Comparison of ENCODE assay signal across 19 cellular contexts in the genomic region with DNA sequence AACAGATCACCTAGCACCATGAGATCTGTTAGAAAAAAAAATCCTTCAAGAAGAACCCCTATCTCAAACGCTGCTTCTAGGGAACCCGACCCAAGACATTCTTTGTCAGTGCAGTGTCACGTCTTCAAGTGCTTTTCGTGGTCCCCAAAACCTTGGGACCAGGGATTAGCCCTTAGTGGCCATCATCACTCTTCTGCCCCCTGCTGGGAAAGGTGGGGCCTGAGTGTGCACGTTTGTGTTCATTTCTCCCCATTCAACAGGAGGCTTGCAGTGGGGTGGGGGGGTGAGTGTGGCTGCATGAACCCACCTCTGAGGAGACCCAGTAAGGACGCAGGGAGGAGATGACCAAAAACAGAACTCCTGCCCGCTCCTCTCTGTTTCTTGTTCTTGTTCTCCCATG. TPM values are rescaled to one million over a fixed set of nuclear protein-coding genes. Genes with fewer than 3 reads are reported as not detected.
DNase-seq lines count a peak whose midpoint lies in the region; ATAC-seq, FAIRE-seq and TF ChIP-seq lines count a peak whose summit lies in the region.
"Had no signal": no experiment of that assay in that cellular context is flagged by ENCODE, and none has a peak within 500 bp of the region (broad histone marks: within the 10 kb centered on the region; RNA-seq: fewer than 3 reads in every experiment).

No MANE protein-coding gene starts in this region.

- in situ Hi-C loops in HepG2 (cut with HindIII; ENCODE audit: extremely low pct_ligation_motif_present, low pct_unique_long_range_greater_than_20kb) (no loop called here), GM23248 (cut with MboI) (no loop called here)

- H3K4me1 ChIP-seq in HepG2 (ENCODE audit: insufficient read depth, low read length) = peaks cover 9% of the 10 kb centered on the region
- no peaks in the 10 kb centered on the region for H3K4me1 ChIP-seq in right lobe of liver
- no peaks in the 10 kb centered on the region for H3K4me1 ChIP-seq in Loucy (ENCODE audit: insufficient read depth, low read length, poor library complexity, severe bottlenecking)
- peaks cover 0 to 15% (median 8%) of the 10 kb centered on the region in 4 donors for H3K4me1 ChIP-seq in tibial artery
- no peaks in the 10 kb centered on the region for H3K4me1 ChIP-seq in GM23248 (ENCODE audit: insufficient read depth)
- H3K4me1 ChIP-seq: upper lobe of left lung had no signal

- H3K27ac Mint-ChIP-seq in T-helper 17 cell = no peak overlapping the region
- H3K27ac Mint-ChIP-seq: activated naive CD4-positive, alpha-beta T cell treated with anti-CD3 and anti-CD28 coated beads, Interleukin-2, amount 50 U/mL, for 72 hours; IgD-negative memory B cell; nephron progenitor cell had no signal

- no peaks in the 10 kb centered on the region for H3K36me3 ChIP-seq in HepG2 (replicated peaks in 1 of 2; ENCODE audit: control insufficient read depth in 1 of 2, insufficient read depth in 2 of 2, low read length in 2 of 2)
- no peaks in the 10 kb centered on the region for H3K36me3 ChIP-seq in right lobe of liver
- H3K36me3 ChIP-seq in Loucy (ENCODE audit: insufficient read depth, low read length) = no peaks in the 10 kb centered on the region
- H3K36me3 ChIP-seq in tibial artery = no peaks in the 10 kb centered on the region
- H3K36me3 ChIP-seq in GM23248 (ENCODE audit: low read depth) = no peaks in the 10 kb centered on the region
- H3K36me3 ChIP-seq: upper lobe of left lung had no signal

- no peak overlapping the region for H3K9ac ChIP-seq in HepG2 (ENCODE audit: insufficient read depth, low read depth, low read length)
- no peak overlapping the region for H3K9ac ChIP-seq in Loucy (ENCODE audit: low read depth, low read length, poor library complexity, severe bottlenecking)
- no peak overlapping the region for H3K9ac ChIP-seq in GM23248

- no peak for TF ChIP-seq RAD21 in HepG2 (CRISPR knock-in tag; IDR thresholded peaks at IDR 0.05)

- intact Hi-C loops in HepG2 (cut with micrococcal nuclease; ENCODE audit: unreplicated experiment) = no loop called here
- intact Hi-C loops in right lobe of liver (cut with DNase I) = no loop called here
- intact Hi-C loops in tibial artery (cut with DNase I; ENCODE audit: low total_unique reads) = no loop called here

- H3K4me3 ChIP-seq in HepG2 (replicated peaks in 1 of 3; ENCODE audit: insufficient read depth in 1 of 3, low read depth in 2 of 3, low read length in 3 of 3) (no peak overlapping the region), right lobe of liver (no peak overlapping the region), Loucy (ENCODE audit: low read length, poor library complexity, severe bottlenecking) (no peak overlapping the region), cardiac fibroblast (replicated peaks in 1 of 2; ENCODE audit: low read depth in 2 of 2, low read length in 2 of 2) (no peak overlapping the region), tibial artery (no peak overlapping the region), GM23248 (no peak overlapping the region)
- H3K4me3 ChIP-seq: upper lobe of left lung had no signal

- TF ChIP-seq CTCF in HepG2 (CRISPR knock-in tag; IDR thresholded peaks at IDR 0.05) (peak; percentile 46), right lobe of liver (IDR thresholded peaks at IDR 0.05) (no peak), Loucy (conservative IDR thresholded peaks at IDR 0.05; ENCODE audit: low read length) (peak; percentile 34), cardiac fibroblast (IDR thresholded peaks at IDR 0.05; ENCODE audit: low read depth, low read length) (peak; percentile 42), tibial artery (IDR thresholded peaks at IDR 0.05) (no peak)

- peaks cover 5% of the 10 kb centered on the region for H3K36me3 Mint-ChIP-seq in T-helper 17 cell (ENCODE audit: low read depth)
- H3K36me3 Mint-ChIP-seq: activated naive CD4-positive, alpha-beta T cell treated with anti-CD3 and anti-CD28 coated beads, Interleukin-2, amount 50 U/mL, for 72 hours; IgD-negative memory B cell had no signal

- H3K79me2 ChIP-seq in HepG2 (ENCODE audit: insufficient read depth, low read length) (no peaks in the 10 kb centered on the region), Loucy (ENCODE audit: insufficient read depth, low read length) (no peaks in the 10 kb centered on the region), GM23248 (ENCODE audit: insufficient read depth) (no peaks in the 10 kb centered on the region)

- peaks cover 6% of the 10 kb centered on the region for H3K4me1 Mint-ChIP-seq in T-helper 17 cell
- H3K4me1 Mint-ChIP-seq: central memory CD8-positive, alpha-beta T cell; IgD-negative memory B cell; nephron progenitor cell had no signal

- TF ChIP-seq POLR2A in HepG2 (IDR thresholded peaks at IDR 0.05; ENCODE audit: insufficient read depth in 1 of 2, low read depth in 2 of 2, low read length in 2 of 2) (no peak), right lobe of liver (IDR thresholded peaks at IDR 0.05) (no peak)

- TF ChIP-seq EP300 in HepG2 (IDR thresholded peaks at IDR 0.05; ENCODE audit: low read depth in 2 of 2, low read length in 2 of 2) (no peak), HepG2 (CRISPR knock-in tag; IDR thresholded peaks at IDR 0.05; ENCODE audit: borderline replicate concordance) (no peak)

- H3K4me2 ChIP-seq in HepG2 (ENCODE audit: low read depth, low read length) = no peak overlapping the region
- H3K4me2 ChIP-seq in Loucy (ENCODE audit: low read depth, low read length, poor library complexity, severe bottlenecking) = no peak overlapping the region
- H3K4me2 ChIP-seq in GM23248 (ENCODE audit: unreplicated experiment) = no peak overlapping the region

- no peaks in the 10 kb centered on the region for H3K27me3 ChIP-seq in HepG2 (ENCODE audit: control insufficient read depth in 1 of 2, insufficient read depth in 2 of 2, low read length in 2 of 2)
- H3K27me3 ChIP-seq in right lobe of liver = no peaks in the 10 kb centered on the region
- no peaks in the 10 kb centered on the region for H3K27me3 ChIP-seq in Loucy (ENCODE audit: insufficient read depth, low read length, poor library complexity, severe bottlenecking)
- no peaks in the 10 kb centered on the region for H3K27me3 ChIP-seq in tibial artery
- no peaks in the 10 kb centered on the region for H3K27me3 ChIP-seq in GM23248 (replicated peaks; ENCODE audit: insufficient read depth)
- H3K27me3 ChIP-seq: upper lobe of left lung had no signal

- no peak for DNase-seq in HepG2 (ENCODE audit: low spot score)
- no peak for DNase-seq in right lobe of liver
- DNase-seq in cardiac fibroblast (ENCODE audit: low read depth in 2 of 2) = no peak
- no peak for DNase-seq in tibial artery
- no peak for DNase-seq in T-helper 17 cell
- DNase-seq in GM23248 = no peak
- DNase-seq in hypothalamus (lab: John Stamatoyannopoulos, UW) = no peak
- DNase-seq: activated T-cell treated with anti-CD3 and anti-CD28 coated beads for 4 hours, DMS 273 treated with DMSO at 0.1 percent for 48 hours, NCI-H1436 treated with DMSO at 0.1 percent for 48 hours, nephron progenitor cell, retina, SW 1271, upper lobe of left lung had no signal

- H3K27me3 Mint-ChIP-seq in T-helper 17 cell = peaks cover 40% of the 10 kb centered on the region
- H3K27me3 Mint-ChIP-seq: IgD-negative memory B cell had no signal

- BruUV-seq in HepG2 (replicated peaks; lab: Mats Ljungman, UMichigan) = no TSS peak

- H4K20me1 ChIP-seq in HepG2 (ENCODE audit: insufficient read depth, low read length) (no peaks in the 10 kb centered on the region), Loucy (ENCODE audit: insufficient read depth, low read length, poor library complexity, severe bottlenecking) (no peaks in the 10 kb centered on the region), GM23248 (ENCODE audit: insufficient read depth) (no peaks in the 10 kb centered on the region)

- ATAC-seq in HepG2 (no peak), right lobe of liver (no peak), T-helper 17 cell (no peak)
- ATAC-seq: activated naive CD4-positive, alpha-beta T cell treated with anti-CD3 and anti-CD28 coated beads, Interleukin-2, amount 50 U/mL, for 72 hours had no signal

- CTCF ChIA-PET in HepG2 (lab: Yijun Ruan, JAX; ENCODE audit: low intra/inter-chr PET ratio, low total read pairs) = no interaction called here

- H3K9me2 ChIP-seq in Loucy (replicated peaks; ENCODE audit: low read depth, low read length) (no peaks in the 10 kb centered on the region), GM23248 (ENCODE audit: insufficient read depth) (no peaks in the 10 kb centered on the region)

- 72% methylated on average over 7 of the region's 7 CpGs for WGBS in HepG2 (ENCODE audit: low lambda C conversion rate)
- 64% methylated on average over 5 of the region's 7 CpGs for WGBS in right lobe of liver (ENCODE audit: insufficient coverage, low coverage, low lambda C conversion rate, missing lambda C conversion rate)
- WGBS in GM23248 (ENCODE audit: low coverage in 1 of 2, low lambda C conversion rate in 2 of 2, missing lambda C conversion rate in 2 of 2), 2 experiments = 75 to 86% methylated on average over 7 of the region's 7 CpGs

- H2AFZ ChIP-seq in HepG2 (ENCODE audit: low read length) = no peak overlapping the region
- H2AFZ ChIP-seq in Loucy (ENCODE audit: low read length) = no peak overlapping the region
- H2AFZ ChIP-seq in GM23248 = no peak overlapping the region

- H3K27ac ChIP-seq in HepG2 (ENCODE audit: extremely low read length, insufficient read depth, low read length) (no peak overlapping the region), right lobe of liver (no peak overlapping the region), tibial artery (peak overlapping the region; percentile 3 to 12), GM23248 (no peak overlapping the region)
- H3K27ac ChIP-seq: upper lobe of left lung had no signal

- peak; percentile 34 for FAIRE-seq in HepG2 (lab: Jason Lieb, UNC)
- FAIRE-seq: endometrium had no signal

- no peak overlapping the region for H3K4me3 Mint-ChIP-seq in T-helper 17 cell
- H3K4me3 Mint-ChIP-seq: central memory CD8-positive, alpha-beta T cell; IgD-negative memory B cell; nephron progenitor cell had no signal

- POLR2A ChIA-PET in HepG2 (lab: Yijun Ruan, JAX) = no interaction called here

- H3F3A ChIP-seq in Loucy (ENCODE audit: low read depth) (no peaks in the 10 kb centered on the region), GM23248 (ENCODE audit: insufficient read depth) (no peaks in the 10 kb centered on the region)

- H3K9me3 ChIP-seq in HepG2 (ENCODE audit: low read length) (peaks cover 7% of the 10 kb centered on the region; the same call in 1 of the 2 replicates), right lobe of liver (no peaks in the 10 kb centered on the region), Loucy (ENCODE audit: insufficient read depth, low read depth, low read length) (no peaks in the 10 kb centered on the region), tibial artery (no peaks in the 10 kb centered on the region), T-helper 17 cell (ENCODE audit: control insufficient read depth, low read length, poor library complexity, severe bottlenecking) (no peaks in the 10 kb centered on the region), GM23248 (ENCODE audit: low read depth) (no peaks in the 10 kb centered on the region)
- H3K9me3 ChIP-seq: upper lobe of left lung had no signal

RNA-seq across cellular contexts. Expression of gene ADRA1D, which starts 15.6 kb away (rescaled TPM):
- 0.07 TPM in 1 of 2 replicates, not detected in the other for total RNA-seq in HepG2 (2016; rRNA removed; fragmentation: Illumina TruSeq; extraction: Trizol)
- not detected in 2 replicates for total RNA-seq in HepG2 (2016; cell fraction: cytosol; rRNA removed; fragmentation: Illumina TruSeq; extraction: Trizol; ENCODE audit: low read depth)
- total RNA-seq in HepG2 (2016; cell fraction: insoluble cytoplasmic fraction; rRNA removed; fragmentation: Illumina TruSeq; extraction: Trizol) = 0.17 TPM in 1 of 2 replicates, not detected in the other
- 0.09 TPM in 1 of 2 replicates, not detected in the other for total RNA-seq in HepG2 (2016; cell fraction: membrane; rRNA removed; fragmentation: Illumina TruSeq; extraction: Trizol)
- 0.13 TPM in 1 of 2 replicates, not detected in the other for total RNA-seq in HepG2 (2016; cell fraction: nucleus; rRNA removed; fragmentation: Illumina TruSeq; extraction: Trizol)
- polyA plus RNA-seq in HepG2 (2011; rRNA removed) = 0.09 and 0.13 TPM in 2 replicates
- polyA plus RNA-seq in HepG2 (2011; cell fraction: cytosol; rRNA removed) = 0.06 and 0.24 TPM in 2 replicates
- 0.26 and 0.45 TPM in 2 replicates for polyA plus RNA-seq in HepG2 (2011; cell fraction: nucleus; rRNA removed)
- polyA plus RNA-seq in HepG2 (2012) = 0.24 TPM in 1 of 2 replicates, not detected in the other
- polyA plus RNA-seq in HepG2 (2016; cell fraction: cytosol; fragmentation: Illumina TruSeq; extraction: Trizol; ENCODE audit: low read depth) = 0.03 TPM in 1 of 2 replicates, not detected in the other
- 0.19 TPM in 1 of 2 replicates, not detected in the other for polyA plus RNA-seq in HepG2 (2016; cell fraction: insoluble cytoplasmic fraction; fragmentation: Illumina TruSeq; extraction: Trizol; ENCODE audit: low read depth)
- 0.07 TPM in 1 of 2 replicates, not detected in the other for polyA plus RNA-seq in HepG2 (2016; cell fraction: membrane; fragmentation: Illumina TruSeq; extraction: Trizol; ENCODE audit: low read depth)
- 0.33 and 0.37 TPM in 2 replicates for polyA plus RNA-seq in HepG2 (2016; cell fraction: nucleus; fragmentation: Illumina TruSeq; extraction: Trizol; ENCODE audit: insufficient read depth, low read depth)
- polyA minus RNA-seq in HepG2 (2011; rRNA and poly(A)+ RNA removed; ENCODE audit: low replicate concordance) = 0.50 TPM in 1 of 2 replicates, not detected in the other
- polyA minus RNA-seq in HepG2 (2011; cell fraction: cytosol; rRNA and poly(A)+ RNA removed) = not detected in 2 replicates
- 0.26 and 0.62 TPM in 2 replicates for polyA minus RNA-seq in HepG2 (2011; cell fraction: nucleus; rRNA and poly(A)+ RNA removed)
- under 1 TPM in 1 of 6 experiments, not detected in 5; 0.18 TPM for total RNA-seq in right lobe of liver
- total RNA-seq in T-helper 17 cell = not detected
- total RNA-seq in GM23248 (2014; rRNA removed; shearing (Covaris generic)) = 0.76 and 0.89 TPM in 2 replicates
- 0.22 and 0.28 TPM in 2 replicates for polyA plus RNA-seq in GM23248 (2016; fragmentation: Nextera tagmentation; extraction: Ambion mirVana)
- total RNA-seq: activated naive CD4-positive, alpha-beta T cell treated with anti-CD3 and anti-CD28 coated beads, Interleukin-2, amount 50 U/mL, for 72 hours had no signal
- polyA plus RNA-seq: IgD-negative memory B cell had no signal

Comparison
In these comparisons a context has a peak if more than half of its experiments do, and no peak if none do; other contexts are left out.
1. CTCF ChIP-seq: peak in HepG2 (single experiment), Loucy (single experiment) and cardiac fibroblast (single experiment); none in right lobe of liver (0 of 4) and tibial artery (0 of 2).
2. H3K27ac ChIP-seq: peak in tibial artery (2 of 2); none in HepG2 (single experiment), right lobe of liver (0 of 3) and GM23248 (single experiment).